8 cellular contexts compared by ENCODE assay signal in genomic region chr18:158128-159036, GRCh38. TPM values are rescaled to one million over a fixed set of nuclear protein-coding genes. Genes with fewer than 3 reads are reported as not detected.
DNase-seq lines count a peak whose midpoint lies in the region; ATAC-seq, FAIRE-seq and TF ChIP-seq lines count a peak whose summit lies in the region.

USP14 (plus strand) TSS chr18:158557; CDS start chr18:158699, 142 bp downstream.

- H3K4me1 ChIP-seq in right atrium auricular region (peaks cover 0 to 23% of the 10 kb centered on the region in 2 donors), psoas muscle (peaks cover 21% of the 10 kb centered on the region), urinary bladder (ENCODE audit: insufficient read depth) (no peaks in the 10 kb centered on the region)

- FAIRE-seq in GM18507 (lab: Jason Lieb, UNC) = peak; percentile 98

- peak; percentile 96 for DNase-seq in GM18507 (ENCODE audit: extremely low spot score, insufficient read length, low read depth)
- DNase-seq in NCI-H1930 (lab: John Stamatoyannopoulos, UW) = peak; percentile 87 to 89
- peak; percentile 59 to 99 (median 95) for DNase-seq in anterior cingulate cortex (lab: John Stamatoyannopoulos, UW)
- DNase-seq in right atrium auricular region (ENCODE audit: low spot score) = peak; percentile 95
- DNase-seq in psoas muscle = peak; percentile 97 to 99

- H3K27me3 ChIP-seq in right atrium auricular region = no peaks in the 10 kb centered on the region
- H3K27me3 ChIP-seq in psoas muscle (ENCODE audit: insufficient read depth in 3 of 3, low read length in 2 of 3) = no peaks in the 10 kb centered on the region

- H3K27ac ChIP-seq in right atrium auricular region (peak within 1 kb of the TSS; percentile 80 to 92), psoas muscle (peak within 1 kb of the TSS; percentile 79), urinary bladder (ENCODE audit: low read depth) (peak within 1 kb of the TSS; percentile 90)

- 1% methylated on average over 63 to 89 of the region's 89 CpGs for WGBS in psoas muscle, 3 donors
- under 1% methylated on average over 89 of the region's 89 CpGs for WGBS in urinary bladder

- ATAC-seq in HG02973 (IDR thresholded peaks at IDR 0.05; ENCODE audit: unreplicated experiment) (peak; percentile 90), psoas muscle (peak; percentile 98 to 99 (median 98))

- intact Hi-C loops in T-helper 2 cell treated with Interferon-gamma antibody and Interleukin-4, amounts not matched to agents 100 ng/mL and 5 ng/mL, for 36 hours (cut with micrococcal nuclease) = loop anchor here (1.0 to 5.0 kb wide), 6 partner anchors 48 to 654 kb away; partner anchors contain the start of genes ENOSF1, THOC1, TYMS and YES1
- intact Hi-C loops in psoas muscle (cut with DNase I) = loop anchor here in 1 of 2 donors (2.0 kb wide), 1 partner anchor 108 kb away; no protein-coding TSS in a partner anchor

- H3K36me3 ChIP-seq in right atrium auricular region (peaks cover 4% of the 10 kb centered on the region), psoas muscle (ENCODE audit: insufficient read depth in 1 of 2, low read depth in 1 of 2) (peaks cover 0 to 5% of the 10 kb centered on the region in 2 donors), urinary bladder (ENCODE audit: insufficient read depth) (no peaks in the 10 kb centered on the region)

- TF ChIP-seq CTCF in right atrium auricular region (IDR thresholded peaks at IDR 0.05) = peak in 1 of 2 donors; percentile 21
- no peak for TF ChIP-seq CTCF in psoas muscle (IDR thresholded peaks at IDR 0.05)

- no peaks in the 10 kb centered on the region for H3K9me3 ChIP-seq in right atrium auricular region
- H3K9me3 ChIP-seq in psoas muscle = no peaks in the 10 kb centered on the region

- H3K4me3 ChIP-seq in right atrium auricular region = peak within 1 kb of the TSS; percentile 89 to 99
- peak within 1 kb of the TSS; percentile 79 for H3K4me3 ChIP-seq in psoas muscle
- peak within 1 kb of the TSS; percentile 96 for H3K4me3 ChIP-seq in urinary bladder (ENCODE audit: low read depth, low read length)

RNA-seq across cellular contexts. Expression of gene USP14, which starts in this region (rescaled TPM):
- 75.9 and 76.8 TPM in 2 replicates for total RNA-seq in T-helper 2 cell treated with Interferon-gamma antibody and Interleukin-4, amounts not matched to agents 100 ng/mL and 5 ng/mL, for 36 hours
- total RNA-seq in right atrium auricular region (10 to 100 TPM; 18.0 to 21.5 TPM), psoas muscle (10 to 100 TPM; 59.7 to 76.1 (median 72.8) TPM), urinary bladder (59.1 TPM)
- polyA plus RNA-seq in psoas muscle (100 to 1,000 TPM in 1 of 3 donors, 10 to 100 TPM in 2; 40.7 to 166 (median 73.5) TPM), urinary bladder (26.7 TPM)

Comparison
In these comparisons a context has a peak if more than half of its experiments do, and no peak if none do; other contexts are left out.
1. Peak in every context shown above with its lines: DNase-seq, ATAC-seq, H3K4me3 ChIP-seq and H3K27ac ChIP-seq.